10 cellular contexts compared by ENCODE assay signal in the genomic region with DNA sequence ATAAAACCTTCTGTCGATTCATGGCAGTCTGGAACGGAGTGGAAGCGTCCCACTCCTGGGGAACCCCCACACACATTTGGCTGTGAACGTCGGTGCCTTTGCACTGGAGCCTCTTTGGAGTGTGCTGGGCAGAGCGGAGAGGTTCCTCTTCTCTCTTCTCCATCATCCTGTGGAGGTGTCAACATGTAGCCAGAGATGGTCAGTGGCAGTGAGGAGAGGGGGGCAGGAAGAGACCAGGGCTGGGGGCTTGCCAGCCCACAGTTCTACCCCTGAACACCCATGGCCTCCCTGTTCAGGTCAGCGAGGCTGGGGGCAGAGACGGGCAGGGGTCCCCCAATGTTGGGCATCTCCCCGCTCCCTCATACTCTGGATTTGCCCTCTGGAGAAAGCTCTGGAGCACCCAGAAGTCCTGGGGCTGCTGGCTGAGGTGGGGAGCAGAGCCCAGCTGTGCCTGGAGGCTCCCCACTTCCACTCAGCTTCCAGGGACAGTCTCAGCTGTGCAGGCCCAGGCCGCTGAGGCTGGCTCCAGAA.
A peak's percentile ranks its signal among the peaks of the same experiment; 100 is the strongest.
DNase-seq lines count a peak whose midpoint lies in the region; ATAC-seq and TF ChIP-seq lines count a peak whose summit lies in the region.
"Had no signal": no experiment of that assay in that cellular context is flagged by ENCODE, and none has a peak within 500 bp of the region (broad histone marks: within the 10 kb centered on the region; RNA-seq: fewer than 3 reads in every experiment).

No MANE protein-coding gene starts in this region.

- H3K9me3 Mint-ChIP-seq in CD4-positive, alpha-beta memory T cell: no peaks in the 10 kb centered on the region
- peaks cover 9% of the 10 kb centered on the region for H3K9me3 Mint-ChIP-seq in glutamatergic neuron (ENCODE audit: unreplicated experiment)

- DNase-seq in CD4-positive, alpha-beta memory T cell: no peak
- DNase-seq in RWPE1 (ENCODE audit: low spot score) (no peak), glutamatergic neuron (no peak), gastrocnemius medialis (no peak), glomerular visceral epithelial cell (ENCODE audit: extremely low spot score) (no peak), NOMO-1 treated with DMSO at 0.1 percent for 48 hours (lab: John Stamatoyannopoulos, UW; ENCODE audit: unreplicated experiment) (no peak), DMS153 treated with DMSO at 0.1 percent for 48 hours (lab: John Stamatoyannopoulos, UW; ENCODE audit: unreplicated experiment) (no peak)
- DNase-seq in stimulated activated CD4-positive, alpha-beta T cell treated with anti-CD3 and anti-CD28 coated beads, Interleukin-2, amount 100 ng/mL, for 48 hours: no peak
- DNase-seq: DMS 273 treated with DMSO at 0.1 percent for 48 hours, NCI-H2029 had no signal

- intact Hi-C loops in CD4-positive, alpha-beta memory T cell (cut with micrococcal nuclease): no loop called here
- intact Hi-C loops in gastrocnemius medialis (cut with DNase I; ENCODE audit: low total_unique reads): no loop called here

- peak overlapping the region in 5 of 7 donors; percentile 42 to 84 (median 68) for H3K27ac Mint-ChIP-seq in CD4-positive, alpha-beta memory T cell
- peak overlapping the region; percentile 93 for H3K27ac Mint-ChIP-seq in glutamatergic neuron (ENCODE audit: unreplicated experiment)

- H3K27me3 ChIP-seq in CD4-positive, alpha-beta memory T cell (ENCODE audit: insufficient read depth, low read length): no peaks in the 10 kb centered on the region
- H3K27me3 ChIP-seq in gastrocnemius medialis: no peaks in the 10 kb centered on the region

- peaks cover 28 to 56% (median 43%) of the 10 kb centered on the region in 4 donors for H3K4me1 Mint-ChIP-seq in CD4-positive, alpha-beta memory T cell
- H3K4me1 Mint-ChIP-seq in glutamatergic neuron (ENCODE audit: low read depth, unreplicated experiment): peaks cover 37% of the 10 kb centered on the region

- no peaks in the 10 kb centered on the region for H3K27me3 Mint-ChIP-seq in CD4-positive, alpha-beta memory T cell
- peaks cover 6% of the 10 kb centered on the region for H3K27me3 Mint-ChIP-seq in glutamatergic neuron (ENCODE audit: unreplicated experiment)

- H3K36me3 Mint-ChIP-seq in CD4-positive, alpha-beta memory T cell: no peaks in the 10 kb centered on the region
- H3K36me3 Mint-ChIP-seq in glutamatergic neuron (ENCODE audit: unreplicated experiment): peaks cover 4% of the 10 kb centered on the region

- CTCF ChIA-PET in CD4-positive, alpha-beta memory T cell (lab: Charles Lee; ENCODE audit: partially characterized antibody): interaction anchor here (1.2 to 1.8 kb wide), 3 partner anchors 24 to 36 kb away, joined by 3 to 7 read pairs (median 3); no protein-coding TSS in a partner anchor
- CTCF ChIA-PET in RWPE1 (lab: Yijun Ruan, JAX): no interaction called here

- in situ Hi-C loops in gastrocnemius medialis (cut with MboI; ENCODE audit: low sequenced_read_pairs in 4 of 4): no loop called here

- peak overlapping the region in 7 of 8 donors; percentile 64 to 80 (median 76) for H3K4me3 Mint-ChIP-seq in CD4-positive, alpha-beta memory T cell
- peak overlapping the region; percentile 52 for H3K4me3 Mint-ChIP-seq in glutamatergic neuron (ENCODE audit: unreplicated experiment)

- no peak overlapping the region for H3K4me3 ChIP-seq in CD4-positive, alpha-beta memory T cell (ENCODE audit: low read length in 2 of 2)
- H3K4me3 ChIP-seq in gastrocnemius medialis: no peak overlapping the region

- POLR2A ChIA-PET in CD4-positive, alpha-beta memory T cell (lab: Charles Lee; ENCODE audit: partially characterized antibody): interaction anchor here (0.6 to 97.0 kb wide), 5 partner anchors 8 to 67 kb away, joined by 3 to 6031 read pairs (median 11); no protein-coding TSS in a partner anchor
- POLR2A ChIA-PET in RWPE1 (lab: Yijun Ruan, JAX; ENCODE audit: low non-redundant PET): no interaction called here

- no peak for TF ChIP-seq CTCF in RWPE1 (conservative IDR thresholded peaks at IDR 0.05; ENCODE audit: low read depth)
- TF ChIP-seq CTCF in glutamatergic neuron (IDR thresholded peaks at IDR 0.05; ENCODE audit: partially characterized antibody, unreplicated experiment): no peak
- TF ChIP-seq CTCF in gastrocnemius medialis (IDR thresholded peaks at IDR 0.05 in 4 of 5, conservative IDR thresholded peaks at IDR 0.05 in 1 of 5): no peak

- TF ChIP-seq POLR2A in gastrocnemius medialis (IDR thresholded peaks at IDR 0.05): no peak

- peaks cover 47% of the 10 kb centered on the region for H3K4me1 ChIP-seq in CD4-positive, alpha-beta memory T cell (ENCODE audit: insufficient read depth, low read length)
- H3K4me1 ChIP-seq in gastrocnemius medialis: peaks cover 34 to 49% of the 10 kb centered on the region in 2 donors

- H3K9me3 ChIP-seq in CD4-positive, alpha-beta memory T cell (ENCODE audit: control insufficient read depth in 1 of 2, low read length in 2 of 2): no peaks in the 10 kb centered on the region
- H3K9me3 ChIP-seq in gastrocnemius medialis: no peaks in the 10 kb centered on the region

- ATAC-seq in gastrocnemius medialis: no peak

- H3K27ac ChIP-seq in CD4-positive, alpha-beta memory T cell (ENCODE audit: low read depth, low read length): no peak overlapping the region
- H3K27ac ChIP-seq in RWPE1 (peak overlapping the region; percentile 78), gastrocnemius medialis (peak overlapping the region in 3 of 4 donors; percentile 85 to 98 (median 91))

- no peaks in the 10 kb centered on the region for H3K36me3 ChIP-seq in CD4-positive, alpha-beta memory T cell (ENCODE audit: insufficient read depth, low read length)
- H3K36me3 ChIP-seq in gastrocnemius medialis: no peaks in the 10 kb centered on the region
